Comparison of ENCODE assay signal across 29 cellular contexts in the genomic region with DNA sequence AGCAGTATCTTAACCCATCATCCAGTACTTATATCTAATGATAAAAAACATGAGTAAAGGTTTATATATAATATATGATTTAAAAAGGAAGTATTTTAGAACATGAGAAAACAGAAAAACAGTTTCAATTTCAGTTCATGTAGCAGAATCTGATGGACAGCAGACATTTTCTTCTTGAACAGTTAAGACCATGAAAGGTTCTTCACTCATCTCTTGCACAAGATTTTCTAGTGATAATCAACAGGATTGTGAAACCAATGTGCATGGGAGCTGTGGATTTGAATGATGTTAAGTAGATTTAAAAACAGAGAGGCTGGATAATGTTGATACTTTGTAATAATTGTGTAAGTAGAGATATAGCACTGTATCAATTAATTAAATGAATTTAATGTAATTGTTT.
"Had no signal": no experiment of that assay in that cellular context is flagged by ENCODE, and none has a peak within 500 bp of the region (broad histone marks: within the 10 kb centered on the region; RNA-seq: fewer than 3 reads in every experiment).

No MANE protein-coding gene starts in this region.

- DNase-seq: activated CD4-positive, alpha-beta T cell treated with anti-CD3 and anti-CD28 coated beads for 36 hours; activated CD4-positive, alpha-beta T cell treated with anti-CD3 and anti-CD28 coated beads, Interleukin-2, amount 10 ng/mL, durations not matched to agents 7 days and 5 days; activated CD4-positive, alpha-beta T cell treated with anti-CD3 and anti-CD28 coated beads, Interleukin-2, amount 50 U/mL, for 48 hours; activated CD8-positive, alpha-beta T cell treated with anti-CD3 and anti-CD28 coated beads, Interleukin-2, amount 10 ng/mL, durations not matched to agents 7 days and 5 days; activated gamma-delta T cell treated with Interleukin-2 at 50 U/mL for 16 hours; activated naive CD4-positive, alpha-beta T cell treated with anti-CD3 and anti-CD28 coated beads for 36 hours; activated T-cell treated with anti-CD3 and anti-CD28 coated beads, Interleukin-2, amount 50 U/mL, for 24 hours; amniotic stem cell; aorta; brain microvascular endothelial cell; central memory CD4-positive, alpha-beta T cell; NCI-H1105; NCI-H1417 treated with DMSO at 0.1 percent for 48 hours; NCI-H187 treated with DMSO at 0.1 percent for 48 hours; NCI-H2081; NCI-H2171 treated with DMSO at 0.1 percent for 48 hours; NCI-H2227 treated with DMSO at 0.1 percent for 48 hours; NCI-H446; NCI-H524; NK-92 treated with Interleukin-12 subunit alpha and Interleukin-12 subunit beta, amount 100 ng/mL, for 24 hours; SHP77; SJCRH30; T1000 had no signal

- H3K9me3 Mint-ChIP-seq: WTC11 had no signal

- H3K4me1 Mint-ChIP-seq: activated CD4-positive, alpha-beta T cell treated with anti-CD3 and anti-CD28 coated beads for 36 hours; activated CD4-positive, alpha-beta T cell treated with anti-CD3 and anti-CD28 coated beads, Interleukin-2, amount 10 ng/mL, durations not matched to agents 7 days and 5 days had no signal

- H3K4me3 Mint-ChIP-seq: activated CD4-positive, alpha-beta T cell treated with anti-CD3 and anti-CD28 coated beads for 36 hours; activated CD4-positive, alpha-beta T cell treated with anti-CD3 and anti-CD28 coated beads, Interleukin-2, amount 10 ng/mL, durations not matched to agents 7 days and 5 days; activated CD8-positive, alpha-beta T cell treated with anti-CD3 and anti-CD28 coated beads, Interleukin-2, amount 10 ng/mL, durations not matched to agents 7 days and 5 days; activated naive CD4-positive, alpha-beta T cell treated with anti-CD3 and anti-CD28 coated beads for 36 hours; activated T-cell treated with anti-CD3 and anti-CD28 coated beads, Interleukin-2, amount 50 U/mL, for 24 hours; WTC11 had no signal

- H3K27me3 ChIP-seq: brain microvascular endothelial cell, SJCRH30 had no signal

- H3K36me3 ChIP-seq: brain microvascular endothelial cell, SJCRH30 had no signal

- H3K4me1 ChIP-seq: SJCRH30 had no signal

- H3K27me3 Mint-ChIP-seq: activated CD4-positive, alpha-beta T cell treated with anti-CD3 and anti-CD28 coated beads for 36 hours; activated CD4-positive, alpha-beta T cell treated with anti-CD3 and anti-CD28 coated beads, Interleukin-2, amount 10 ng/mL, durations not matched to agents 7 days and 5 days; activated T-cell treated with anti-CD3 and anti-CD28 coated beads, Interleukin-2, amount 50 U/mL, for 24 hours had no signal

- H3K4me3 ChIP-seq: SJCRH30, SK-N-MC had no signal

- ATAC-seq: activated CD4-positive, alpha-beta T cell treated with anti-CD3 and anti-CD28 coated beads for 36 hours; activated CD4-positive, CD25-positive, alpha-beta regulatory T cell treated with anti-CD3 and anti-CD28 coated beads, Interleukin-2, amount 50 U/mL, for 24 hours; activated CD8-positive, alpha-beta T cell treated with anti-CD3 and anti-CD28 coated beads, Interleukin-2, amount 10 ng/mL, durations not matched to agents 7 days and 5 days; activated naive CD4-positive, alpha-beta T cell treated with anti-CD3 and anti-CD28 coated beads, Interleukin-2, amount 50 U/mL, for 72 hours; Panc1; WTC11 had no signal

- H3K9me3 ChIP-seq: SJCRH30 had no signal

- H3K36me3 Mint-ChIP-seq: activated naive CD4-positive, alpha-beta T cell treated with anti-CD3 and anti-CD28 coated beads, Interleukin-2, amount 50 U/mL, for 72 hours; WTC11 had no signal

- H3K27ac ChIP-seq: brain microvascular endothelial cell, SJCRH30, SK-N-MC had no signal

- H3K27ac Mint-ChIP-seq: activated CD4-positive, alpha-beta T cell treated with anti-CD3 and anti-CD28 coated beads for 36 hours; activated CD4-positive, alpha-beta T cell treated with anti-CD3 and anti-CD28 coated beads, Interleukin-2, amount 10 ng/mL, durations not matched to agents 7 days and 5 days; activated CD8-positive, alpha-beta T cell treated with anti-CD3 and anti-CD28 coated beads, Interleukin-2, amount 10 ng/mL, durations not matched to agents 7 days and 5 days; activated naive CD4-positive, alpha-beta T cell treated with anti-CD3 and anti-CD28 coated beads for 36 hours; activated naive CD4-positive, alpha-beta T cell treated with anti-CD3 and anti-CD28 coated beads, Interleukin-2, amount 50 U/mL, for 72 hours; activated T-cell treated with anti-CD3 and anti-CD28 coated beads, Interleukin-2, amount 50 U/mL, for 24 hours; activated T-helper 2 cell treated with anti-CD3 and anti-CD28 coated beads, Interferon-gamma antibody, Interleukin-2, Interleukin-4, amounts not matched to agents 10 μg/mL and 5 μg/mL and 100 μg/mL, durations not matched to agents 14 hours and 24 hours and 36 hours; WTC11 had no signal
